19 cellular contexts compared by ENCODE assay signal in genomic region chrX:9558615-9559014, GRCh38.
"Had no signal": no experiment of that assay in that cellular context is flagged by ENCODE, and none has a peak within 500 bp of the region (broad histone marks: within the 10 kb centered on the region; RNA-seq: fewer than 3 reads in every experiment).

No MANE protein-coding gene starts in this region.

- H3K27me3 ChIP-seq: adrenal gland, ascending aorta, left lung, neural progenitor cell, spleen, testis, vagina had no signal

- H2AFZ ChIP-seq: neural progenitor cell had no signal

- H3K4me2 ChIP-seq: neural progenitor cell had no signal

- H3K4me1 ChIP-seq: ascending aorta, left lung, neural progenitor cell, spleen, testis, vagina had no signal

- H3K4me3 ChIP-seq: adrenal gland, ascending aorta, left lung, lung, neural progenitor cell, spleen, testis, vagina had no signal

- DNase-seq: activated CD4-positive, alpha-beta T cell treated with anti-CD3 and anti-CD28 coated beads, Interleukin-2, amount 50 U/mL, for 1 hour; activated CD4-positive, CD25-positive, alpha-beta regulatory T cell treated with anti-CD3 and anti-CD28 coated beads, Interleukin-2, amount 50 U/mL, for 72 hours; activated CD8-positive, alpha-beta T cell treated with anti-CD3 and anti-CD28 coated beads, Interleukin-2, amount 10 ng/mL, durations not matched to agents 7 days and 5 days; adrenal gland; central memory CD4-positive, alpha-beta T cell; effector memory CD4-positive, alpha-beta T cell; foreskin melanocyte; kidney; left lung; naive thymus-derived CD8-positive, alpha-beta T cell; spleen; stimulated activated CD4-positive, alpha-beta T cell treated with anti-CD3 and anti-CD28 coated beads, Interleukin-4, amount 100 ng/mL, for 1 hour; stimulated activated naive CD4-positive, alpha-beta T cell; testis; WERI-Rb-1 had no signal

- H3K36me3 ChIP-seq: adrenal gland, ascending aorta, left lung, neural progenitor cell, spleen, vagina, WERI-Rb-1 had no signal

- H3K9me3 ChIP-seq: adrenal gland, ascending aorta, left lung, spleen, testis, vagina had no signal

- H3K27ac ChIP-seq: adrenal gland, ascending aorta, left lung, neural progenitor cell, spleen, testis, vagina, WERI-Rb-1 had no signal

- H3K9ac ChIP-seq: neural progenitor cell had no signal
